ENCODE assay signal across 12 cellular contexts in genomic region chr20:58853976-58854637, GRCh38. TPM values are rescaled to one million over a fixed set of nuclear protein-coding genes. Genes with fewer than 3 reads are reported as not detected.
DNase-seq lines count a peak whose midpoint lies in the region; ATAC-seq, FAIRE-seq and TF ChIP-seq lines count a peak whose summit lies in the region.
"Had no signal": no experiment of that assay in that cellular context is flagged by ENCODE, and none has a peak within 500 bp of the region (broad histone marks: within the 10 kb centered on the region; RNA-seq: fewer than 3 reads in every experiment).

No MANE protein-coding gene starts in this region.

- no peaks in the 10 kb centered on the region for H3K79me1 ChIP-seq in H1 (ENCODE audit: low read depth, low read length)

- no peak overlapping the region for H2BK20ac ChIP-seq in H1 (ENCODE audit: low read length)

- no peak overlapping the region for H2AFZ ChIP-seq in H1 (ENCODE audit: low read length)

- TF ChIP-seq EP300 in H1 (IDR thresholded peaks at IDR 0.05; ENCODE audit: borderline replicate concordance in 1 of 2, low read depth in 2 of 2, low read length in 2 of 2) = no peak
- no peak for TF ChIP-seq EP300 in ovary (IDR thresholded peaks at IDR 0.05)

- H3K9me3 ChIP-seq in CD4-positive, alpha-beta T cell (ENCODE audit: control insufficient read depth, low read length) = no peaks in the 10 kb centered on the region
- H3K9me3 ChIP-seq in H1 (ENCODE audit: insufficient read depth in 2 of 2, low read depth in 1 of 2, low read length in 1 of 2) = no peaks in the 10 kb centered on the region; a peak in 1 of 4 replicates
- H3K9me3 ChIP-seq in ovary = no peaks in the 10 kb centered on the region

- no peak overlapping the region for H3K14ac ChIP-seq in H1 (ENCODE audit: insufficient read length)

- H4K8ac ChIP-seq in H1 (ENCODE audit: extremely low read depth, insufficient read depth, low read length) = no peak overlapping the region; the same call in 1 of the 2 replicates

- peaks cover 14 to 31% of the 10 kb centered on the region in 2 experiments for H3K79me2 ChIP-seq in H1 (ENCODE audit: control insufficient read depth in 1 of 2, insufficient read depth in 2 of 2, low read length in 2 of 2)

- peak overlapping the region in 3 of 4 experiments; percentile 3 to 57 (median 29); a peak in 2 of 8 replicates for H3K4me3 ChIP-seq in H1 (ENCODE audit: extremely low read depth in 1 of 4, insufficient read depth in 2 of 4, low read depth in 3 of 4, low read length in 4 of 4)
- peak overlapping the region; percentile 6 for H3K4me3 ChIP-seq in ovary

- 56% methylated on average over 34 of the region's 63 CpGs; no CpG with 5 or more reads in 1 of the 2 experiments for WGBS in H1 (ENCODE audit: extremely low coverage in 1 of 2, insufficient coverage in 1 of 2, insufficient read length in 1 of 2, insufficient replicate concordance in 2 of 2, low coverage in 1 of 2, low lambda C conversion rate in 2 of 2, missing lambda C conversion rate in 1 of 2), 2 experiments
- 49 to 69% (median 61%) methylated on average over 57 to 63 of the region's 63 CpGs for WGBS in ovary, 3 donors

- peaks cover 0 to 4% of the 10 kb centered on the region in 2 experiments for H4K20me1 ChIP-seq in H1 (replicated peaks in 1 of 2; ENCODE audit: control insufficient read depth in 1 of 2, insufficient read depth in 2 of 2, low read length in 2 of 2)

- H3K4me1 ChIP-seq in H1 (replicated peaks in 1 of 4; ENCODE audit: control insufficient read depth in 3 of 4, insufficient read depth in 4 of 4, low read length in 3 of 4) = peaks cover 0 to 29% (median 16%) of the 10 kb centered on the region in 4 experiments; a peak in 6 of 7 replicates
- no peaks in the 10 kb centered on the region for H3K4me1 ChIP-seq in ovary (ENCODE audit: insufficient read depth)

- peaks cover 23% of the 10 kb centered on the region for H3K4me1 Mint-ChIP-seq in CD4-positive, alpha-beta T cell (ENCODE audit: low read depth)

- no peak overlapping the region for H4K91ac ChIP-seq in H1 (replicated peaks; ENCODE audit: insufficient read length, low read length)

- H2BK15ac ChIP-seq in H1 (ENCODE audit: low read length) = no peak overlapping the region

- peaks cover 6% of the 10 kb centered on the region for H3K36me3 Mint-ChIP-seq in CD4-positive, alpha-beta T cell (ENCODE audit: low read depth)

- H2BK120ac ChIP-seq in H1 (replicated peaks; ENCODE audit: low read depth, low read length) = no peak overlapping the region

- no peak overlapping the region for H3K27ac Mint-ChIP-seq in CD4-positive, alpha-beta T cell

- H2BK5ac ChIP-seq in H1 (ENCODE audit: low read depth, low read length) = no peak overlapping the region

- H3K9me3 Mint-ChIP-seq in CD4-positive, alpha-beta T cell = no peaks in the 10 kb centered on the region

- H3K23me2 ChIP-seq in H1 (ENCODE audit: low read depth, low read length) = peaks cover 21% of the 10 kb centered on the region

- TF ChIP-seq POLR2A in H1 (IDR thresholded peaks at IDR 0.05; ENCODE audit: control extremely low read depth in 1 of 2, low read depth in 2 of 2, low read length in 2 of 2) = no peak
- TF ChIP-seq POLR2A in ovary (IDR thresholded peaks at IDR 0.05) = no peak

- H3K18ac ChIP-seq in H1 (ENCODE audit: extremely low read depth, low read length) = no peak overlapping the region

- peaks cover 0 to 14% (median 0%) of the 10 kb centered on the region in 4 experiments; a peak in 1 of 8 replicates for H3K36me3 ChIP-seq in H1 (ENCODE audit: control insufficient read depth in 2 of 4, insufficient read depth in 4 of 4, low read length in 3 of 4)
- H3K36me3 ChIP-seq in ovary = no peaks in the 10 kb centered on the region

- peaks cover 58% of the 10 kb centered on the region for H3K27me3 ChIP-seq in CD4-positive, alpha-beta T cell (ENCODE audit: control insufficient read depth, insufficient read depth, low read length)
- H3K27me3 ChIP-seq in H1 (replicated peaks in 1 of 4; ENCODE audit: control insufficient read depth in 3 of 4, extremely low read depth in 1 of 4, insufficient read depth in 3 of 4, low read length in 3 of 4) = peaks cover 24 to 63% (median 52%) of the 10 kb centered on the region in 4 experiments
- no peaks in the 10 kb centered on the region for H3K27me3 ChIP-seq in ovary

- H2BK12ac ChIP-seq in H1 (ENCODE audit: low read depth, low read length) = no peak overlapping the region

- peak; percentile 51 for FAIRE-seq in HTR-8/SVneo (lab: Jason Lieb, UNC)
- FAIRE-seq in H1 (lab: Jason Lieb, UNC) = no peak
- FAIRE-seq: bronchial epithelial cell, GM12892 had no signal

- H4K5ac ChIP-seq in H1 (ENCODE audit: insufficient read length, low read depth, low read length) = no peak overlapping the region

- peaks cover 76% of the 10 kb centered on the region for H3K27me3 Mint-ChIP-seq in CD4-positive, alpha-beta T cell

- no peak for ATAC-seq in CD4-positive, alpha-beta T cell (ENCODE audit: poor library complexity)
- ATAC-seq in left lobe of liver (no peak), HG02642 (IDR thresholded peaks at IDR 0.05; ENCODE audit: poor library complexity, unreplicated experiment) (no peak)

- no peak overlapping the region for H3K4ac ChIP-seq in H1 (replicated peaks; ENCODE audit: insufficient read length, low read depth, low read length)

- no peak overlapping the region for H3K27ac ChIP-seq in CD4-positive, alpha-beta T cell (ENCODE audit: low read depth, low read length)
- H3K27ac ChIP-seq in H1 (ENCODE audit: low read depth, low read length) (no peak overlapping the region), ovary (no peak overlapping the region)

- no peak overlapping the region for H3K56ac ChIP-seq in H1 (replicated peaks; ENCODE audit: insufficient read length, low read depth, low read length)

- TF ChIP-seq RAD21 in H1 (IDR thresholded peaks at IDR 0.05 in 1 of 2, conservative IDR thresholded peaks at IDR 0.05 in 1 of 2; ENCODE audit: low read depth in 2 of 2, low read length in 2 of 2) = no peak

- H3K4me2 ChIP-seq in H1 (ENCODE audit: insufficient read depth in 1 of 2, low read depth in 2 of 2, low read length in 2 of 2) = peak overlapping the region; percentile 71 to 77

- CTCF ChIA-PET in CD4-positive, alpha-beta T cell (lab: Charles Lee) = interaction anchor here (0.7 to 1.0 kb wide), 2 partner anchors 10 to 203 kb away, joined by 3 to 4 read pairs; partner anchors contain the start of gene STX16
- CTCF ChIA-PET in H1 (lab: Charles Lee; ENCODE audit: partially characterized antibody) = interaction anchor here (0.7 to 5.0 kb wide), 9 partner anchors 9 to 373 kb away, joined by 3 to 57 read pairs (median 4); no protein-coding TSS in a partner anchor

- H2AK5ac ChIP-seq in H1 (ENCODE audit: low read depth, low read length) = no peak overlapping the region

- POLR2A ChIA-PET in CD4-positive, alpha-beta T cell (lab: Charles Lee) = interaction anchor here (3.7 kb wide), 1 partner anchor 202 kb away, joined by 22 read pairs; the partner anchor contains the start of gene STX16
- POLR2A ChIA-PET in H1 (lab: Charles Lee; ENCODE audit: partially characterized antibody) = interaction anchor here (0.6 to 13.4 kb wide), 9 partner anchors 10 to 465 kb away, joined by 3 to 163 read pairs (median 4); partner anchors contain the start of gene VAPB

- TF ChIP-seq CTCF in CD4-positive, alpha-beta T cell (IDR thresholded peaks at IDR 0.05) = no peak
- TF ChIP-seq CTCF in H1 (IDR thresholded peaks at IDR 0.05; ENCODE audit: control extremely low read depth in 1 of 3, insufficient read depth in 1 of 3, low read depth in 1 of 3, low read length in 3 of 3) (no peak), ovary (IDR thresholded peaks at IDR 0.05) (no peak)

- no peak overlapping the region for H3K9ac ChIP-seq in H1 (replicated peaks in 1 of 4; ENCODE audit: extremely low read depth in 1 of 4, low read depth in 3 of 4, low read length in 3 of 4)

- H3K23ac ChIP-seq in H1 (ENCODE audit: insufficient read length) = no peak overlapping the region

- no peak for DNase-seq in CD4-positive, alpha-beta T cell
- DNase-seq in HTR-8/SVneo (ENCODE audit: insufficient read length, low spot score) = no peak
- DNase-seq in H1 (ENCODE audit: low read depth in 1 of 2, low spot score in 2 of 2) = no peak
- DNase-seq in ovary = no peak
- no peak for DNase-seq in stimulated activated CD4-positive, alpha-beta T cell treated with anti-CD3 and anti-CD28 coated beads, Interleukin-15, amount 100 ng/mL, for 24 hours
- no peak for DNase-seq in left lobe of liver (ENCODE audit: low spot score)
- no peak for DNase-seq in head of caudate nucleus
- DNase-seq: NCI-H1092, SW 1271 had no signal

- intact Hi-C loops in CD4-positive, alpha-beta T cell (cut with DNase I, micrococcal nuclease) = loop anchor here in 1 of 2 experiments (5.0 to 10.0 kb wide), 2 partner anchors 202 to 619 kb away; partner anchors contain the start of gene STX16
- intact Hi-C loops in ovary (cut with DNase I) = loop anchor here in 1 of 4 donors (10.0 kb wide), 1 partner anchor 619 kb away; no protein-coding TSS in a partner anchor
- intact Hi-C loops in head of caudate nucleus (cut with DNase I) = no loop called here

- H3K4me3 Mint-ChIP-seq in CD4-positive, alpha-beta T cell = peak overlapping the region; percentile 48

RNA-seq across cellular contexts. Expression of gene GNAS, which starts 1.6 kb away (rescaled TPM):
- 1,000 to 10,000 TPM; 1,245 to 1,317 TPM for total RNA-seq in CD4-positive, alpha-beta T cell
- 989 and 1,039 TPM in 2 replicates for total RNA-seq in H1 (2021; fragmentation: NEBNext Ultra II Directional; extraction: Animal tissue kit (Norgen Biotek cat#: 25700))
- polyA plus RNA-seq in H1 (2011; rRNA removed) = 1,613 and 2,238 TPM in 2 replicates
- 1,327 TPM for polyA plus RNA-seq in H1 (2011; cell fraction: cytosol; rRNA removed)
- 1,703 TPM for polyA plus RNA-seq in H1 (2011; cell fraction: nucleus; rRNA removed)
- 953 to 1,220 TPM (median 1,156 TPM) in 4 replicates for polyA plus RNA-seq in H1 (2012, experiment 1 of 2)
- 998 TPM for polyA plus RNA-seq in H1 (2012, experiment 2 of 2)
- polyA plus RNA-seq in H1 (2013, experiment 1 of 2) = 696 TPM
- polyA plus RNA-seq in H1 (2013, experiment 2 of 2) = 746 TPM
- polyA minus RNA-seq in H1 (2011; rRNA and poly(A)+ RNA removed) = 1,072 and 1,265 TPM in 2 replicates
- 673 TPM for polyA minus RNA-seq in H1 (2011; cell fraction: cytosol; rRNA and poly(A)+ RNA removed)
- polyA minus RNA-seq in H1 (2011; cell fraction: nucleus; rRNA and poly(A)+ RNA removed) = 539 TPM
- total RNA-seq in ovary = 100 to 1,000 TPM; 330 to 852 (median 669) TPM
- 1,000 to 10,000 TPM in 1 of 2 donors, 100 to 1,000 TPM in 1; 731 to 1,311 TPM for polyA plus RNA-seq in ovary
- 305 TPM for total RNA-seq in left lobe of liver

RNA-seq across cellular contexts. Expression of gene GNAS-AS1, which starts 3.4 kb away (rescaled TPM):
- total RNA-seq in CD4-positive, alpha-beta T cell = not detected
- 11.7 and 13.7 TPM in 2 replicates for total RNA-seq in H1 (2021; fragmentation: NEBNext Ultra II Directional; extraction: Animal tissue kit (Norgen Biotek cat#: 25700))
- polyA plus RNA-seq in H1 (2011; rRNA removed) = 4.7 and 5.4 TPM in 2 replicates
- 5.8 TPM for polyA plus RNA-seq in H1 (2011; cell fraction: cytosol; rRNA removed)
- polyA plus RNA-seq in H1 (2011; cell fraction: nucleus; rRNA removed) = 15.2 TPM
- polyA plus RNA-seq in H1 (2012, experiment 1 of 2) = 4.0 to 6.0 TPM (median 5.4 TPM) in 4 replicates
- polyA plus RNA-seq in H1 (2012, experiment 2 of 2) = 4.3 TPM
- polyA plus RNA-seq in H1 (2013, experiment 1 of 2) = 2.2 TPM
- polyA plus RNA-seq in H1 (2013, experiment 2 of 2) = 2.1 TPM
- 5.8 and 6.2 TPM in 2 replicates for polyA minus RNA-seq in H1 (2011; rRNA and poly(A)+ RNA removed)
- polyA minus RNA-seq in H1 (2011; cell fraction: cytosol; rRNA and poly(A)+ RNA removed) = 7.9 TPM
- 20.0 TPM for polyA minus RNA-seq in H1 (2011; cell fraction: nucleus; rRNA and poly(A)+ RNA removed)
- under 1 TPM in 5 of 7 donors, not detected in 2; 0.12 to 0.37 (median 0.18) TPM for total RNA-seq in ovary
- under 1 TPM; 0.10 to 0.22 TPM for polyA plus RNA-seq in ovary
- total RNA-seq in left lobe of liver = 0.35 TPM
